In the genomic region with DNA sequence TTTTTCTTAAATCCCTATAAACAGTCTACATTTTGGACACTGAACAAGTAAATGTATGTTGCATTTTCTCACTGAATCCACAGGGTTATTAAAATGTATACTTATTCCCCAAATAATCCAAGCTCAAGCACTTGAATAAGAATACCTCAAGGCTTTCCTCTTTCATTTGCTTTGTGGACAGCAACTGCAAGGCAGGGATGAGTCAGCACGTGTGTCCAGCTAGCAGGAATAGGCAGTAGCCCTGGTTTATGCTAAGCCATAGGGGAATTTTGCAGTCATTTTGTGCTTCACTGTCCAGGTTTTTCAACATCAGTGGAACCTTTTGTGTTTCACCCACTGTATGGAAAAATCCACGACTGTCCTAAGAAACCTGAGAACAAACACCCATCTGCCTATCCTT, we compare ENCODE assay signal across 12 cellular contexts.
DNase-seq lines count a peak whose midpoint lies in the region; ATAC-seq lines count a peak whose summit lies in the region.
"Had no signal": no experiment of that assay in that cellular context is flagged by ENCODE, and none has a peak within 500 bp of the region (broad histone marks: within the 10 kb centered on the region; RNA-seq: fewer than 3 reads in every experiment).

No MANE protein-coding gene starts in this region.

- H3K4ac ChIP-seq in neuronal stem cell (ENCODE audit: low read length) = no peak overlapping the region

- H3K27ac Mint-ChIP-seq in natural killer cell treated with Interleukin-12 subunit alpha and Interleukin-12 subunit beta and Interleukin-15 and Interleukin-18, amount 100 ng/mL, for 72 hours = no peak overlapping the region
- H3K27ac Mint-ChIP-seq: activated T-cell treated with anti-CD3 and anti-CD28 coated beads, Interleukin-2, amount 50 U/mL, for 24 hours had no signal

- no peak overlapping the region for H3K18ac ChIP-seq in neuronal stem cell (ENCODE audit: low read length)

- in situ Hi-C loops in T47D (cut with HindIII; ENCODE audit: low pct_unique_long_range_greater_than_20kb, low sequenced_read_pairs) = no loop called here

- peak; percentile 17 for DNase-seq in NCI-H2227 (lab: John Stamatoyannopoulos, UW; ENCODE audit: unreplicated experiment)
- no peak for DNase-seq in NCI-H2227 treated with DMSO at 0.1 percent for 48 hours (lab: John Stamatoyannopoulos, UW)
- peak; percentile 68 for DNase-seq in MG63
- peak; percentile 60 to 63 for DNase-seq in T47D (ENCODE audit: low read depth in 1 of 2, low spot score in 1 of 2)
- no peak for DNase-seq in neuronal stem cell (ENCODE audit: low spot score)
- no peak for DNase-seq in natural killer cell treated with Interleukin-12 subunit alpha and Interleukin-12 subunit beta and Interleukin-15 and Interleukin-18, amount 100 ng/mL, for 72 hours (ENCODE audit: low spot score)
- no peak for DNase-seq in activated CD4-positive, alpha-beta T cell treated with anti-CD3 and anti-CD28 coated beads for 1 hour
- DNase-seq: activated T-cell treated with anti-CD3 and anti-CD28 coated beads, Interleukin-2, amount 50 U/mL, for 24 hours; dorsolateral prefrontal cortex; small intestine had no signal

- no peak overlapping the region for H3K27ac ChIP-seq in neuronal stem cell (replicated peaks; ENCODE audit: low read length)
- H3K27ac ChIP-seq: dorsolateral prefrontal cortex, SK-N-MC had no signal

- H2AK5ac ChIP-seq in neuronal stem cell (ENCODE audit: low read depth, low read length) = no peak overlapping the region

- H2BK120ac ChIP-seq in neuronal stem cell (ENCODE audit: low read depth, low read length) = no peak overlapping the region

- no peak overlapping the region for H3K4me2 ChIP-seq in neuronal stem cell (ENCODE audit: insufficient read depth, low read length, poor library complexity, severe bottlenecking)

- H3K27me3 Mint-ChIP-seq in natural killer cell treated with Interleukin-12 subunit alpha and Interleukin-12 subunit beta and Interleukin-15 and Interleukin-18, amount 100 ng/mL, for 72 hours = peaks cover under 1 to 4% of the 10 kb centered on the region in 2 donors
- H3K27me3 Mint-ChIP-seq: activated T-cell treated with anti-CD3 and anti-CD28 coated beads, Interleukin-2, amount 50 U/mL, for 24 hours had no signal

- H3K4me1 ChIP-seq in neuronal stem cell (ENCODE audit: control insufficient read depth in 2 of 2, insufficient read depth in 1 of 2, low read depth in 1 of 2, low read length in 2 of 2) = peaks cover 2 to 5% of the 10 kb centered on the region in 2 donors

- H2BK15ac ChIP-seq in neuronal stem cell (ENCODE audit: low read length) = no peak overlapping the region

- no peaks in the 10 kb centered on the region for H3K27me3 ChIP-seq in MG63
- H3K27me3 ChIP-seq in neuronal stem cell (ENCODE audit: control insufficient read depth in 3 of 3, insufficient read depth in 3 of 3, low read depth in 1 of 3, low read length in 3 of 3) = no peaks in the 10 kb centered on the region
- H3K27me3 ChIP-seq: dorsolateral prefrontal cortex had no signal

- H3K14ac ChIP-seq in neuronal stem cell (ENCODE audit: low read length) = no peak overlapping the region

- no peaks in the 10 kb centered on the region for H3K9me3 Mint-ChIP-seq in natural killer cell treated with Interleukin-12 subunit alpha and Interleukin-12 subunit beta and Interleukin-15 and Interleukin-18, amount 100 ng/mL, for 72 hours
- H3K9me3 Mint-ChIP-seq: activated T-cell treated with anti-CD3 and anti-CD28 coated beads, Interleukin-2, amount 50 U/mL, for 24 hours had no signal

- H2BK5ac ChIP-seq in neuronal stem cell (ENCODE audit: low read length) = no peak overlapping the region

- ATAC-seq in GM18498 (IDR thresholded peaks at IDR 0.05; ENCODE audit: unreplicated experiment) = no peak
- no peak for ATAC-seq in natural killer cell treated with Interleukin-12 subunit alpha and Interleukin-12 subunit beta and Interleukin-15 and Interleukin-18, amount 100 ng/mL, for 72 hours

- H3K9me3 ChIP-seq in MG63 (no peaks in the 10 kb centered on the region), neuronal stem cell (replicated peaks in 1 of 2; ENCODE audit: control insufficient read depth in 2 of 2, insufficient read depth in 1 of 2, low read depth in 1 of 2, low read length in 2 of 2) (no peaks in the 10 kb centered on the region)

- no peak overlapping the region for H3K9ac ChIP-seq in neuronal stem cell (ENCODE audit: low read depth, low read length, poor library complexity)

- no peaks in the 10 kb centered on the region for H3K36me3 Mint-ChIP-seq in natural killer cell treated with Interleukin-12 subunit alpha and Interleukin-12 subunit beta and Interleukin-15 and Interleukin-18, amount 100 ng/mL, for 72 hours

- peak overlapping the region; percentile 44 for H2AFZ ChIP-seq in neuronal stem cell (ENCODE audit: low read length)

- H2BK12ac ChIP-seq in neuronal stem cell (ENCODE audit: low read length) = no peak overlapping the region

- no peak overlapping the region for H3K4me3 Mint-ChIP-seq in natural killer cell treated with Interleukin-12 subunit alpha and Interleukin-12 subunit beta and Interleukin-15 and Interleukin-18, amount 100 ng/mL, for 72 hours
- H3K4me3 Mint-ChIP-seq: activated T-cell treated with anti-CD3 and anti-CD28 coated beads, Interleukin-2, amount 50 U/mL, for 24 hours had no signal

- no peak overlapping the region for H4K8ac ChIP-seq in neuronal stem cell (ENCODE audit: low read depth, low read length)

- H3K23ac ChIP-seq in neuronal stem cell (ENCODE audit: low read depth, low read length, poor library complexity) = no peak overlapping the region

- no peak overlapping the region for H3K4me3 ChIP-seq in MG63
- H3K4me3 ChIP-seq in neuronal stem cell (ENCODE audit: low read length in 2 of 2) = no peak overlapping the region
- H3K4me3 ChIP-seq: dorsolateral prefrontal cortex, SK-N-MC had no signal

- H4K91ac ChIP-seq in neuronal stem cell (ENCODE audit: low read depth, low read length, poor library complexity) = no peak overlapping the region

- no peaks in the 10 kb centered on the region for H3K4me1 Mint-ChIP-seq in natural killer cell treated with Interleukin-12 subunit alpha and Interleukin-12 subunit beta and Interleukin-15 and Interleukin-18, amount 100 ng/mL, for 72 hours (ENCODE audit: low read depth in 2 of 2)

- no CpG with 5 or more reads among the region's 2 CpGs for WGBS in neuronal stem cell (ENCODE audit: extremely low coverage in 2 of 2, insufficient read length in 2 of 2, insufficient replicate concordance in 1 of 2), 2 donors

- H3K36me3 ChIP-seq in MG63 (no peaks in the 10 kb centered on the region), neuronal stem cell (replicated peaks in 1 of 2; ENCODE audit: control insufficient read depth in 2 of 2, insufficient read depth in 2 of 2, low read length in 2 of 2) (no peaks in the 10 kb centered on the region)

- no peaks in the 10 kb centered on the region for H3K79me1 ChIP-seq in neuronal stem cell (ENCODE audit: low read depth, low read length)

Comparison
In these comparisons a context has a peak if more than half of its experiments do, and no peak if none do; other contexts are left out.
1. DNase-seq: peak in NCI-H2227 (single experiment), MG63 (single experiment) and T47D (2 of 2); none in NCI-H2227 treated with DMSO at 0.1 percent for 48 hours (single experiment), neuronal stem cell (single experiment), natural killer cell treated with Interleukin-12 subunit alpha and Interleukin-12 subunit beta and Interleukin-15 and Interleukin-18, amount 100 ng/mL, for 72 hours (single experiment) and activated CD4-positive, alpha-beta T cell treated with anti-CD3 and anti-CD28 coated beads for 1 hour (single experiment).